In genomic region chr3:64541803-64542202, GRCh38 we compare ENCODE assay signal across 33 cellular contexts.
"Had no signal": no experiment of that assay in that cellular context is flagged by ENCODE, and none has a peak within 500 bp of the region (broad histone marks: within the 10 kb centered on the region; RNA-seq: fewer than 3 reads in every experiment).

No MANE protein-coding gene starts in this region.

- ATAC-seq: activated CD8-positive, alpha-beta memory T cell treated with anti-CD3 and anti-CD28 coated beads, Interleukin-2, amount 10 ng/mL, durations not matched to agents 7 days and 5 days; activated naive CD8-positive, alpha-beta T cell treated with anti-CD3 and anti-CD28 coated beads, Interleukin-2, amount 50 U/mL, for 24 hours; Panc1 had no signal

- H3K27me3 ChIP-seq: MG63 had no signal

- H3K36me3 ChIP-seq: MG63, WERI-Rb-1 had no signal

- H3K9me3 ChIP-seq: MG63 had no signal

- DNase-seq: activated CD4-positive, alpha-beta memory T cell treated with anti-CD3 and anti-CD28 coated beads, Interleukin-2, amount 10 ng/mL, durations not matched to agents 7 days and 5 days; activated CD4-positive, alpha-beta T cell treated with anti-CD3 and anti-CD28 coated beads for 1 hour; activated CD4-positive, alpha-beta T cell treated with anti-CD3 and anti-CD28 coated beads for 48 hours; activated CD4-positive, CD25-positive, alpha-beta regulatory T cell; activated CD8-positive, alpha-beta memory T cell treated with anti-CD3 and anti-CD28 coated beads for 24 hours; activated CD8-positive, alpha-beta memory T cell treated with anti-CD3 and anti-CD28 coated beads, Interleukin-2, amount 10 ng/mL, durations not matched to agents 7 days and 5 days; activated CD8-positive, alpha-beta memory T cell treated with anti-CD3 and anti-CD28 coated beads, Interleukin-2, amount 50 U/mL, for 48 hours; activated effector memory CD4-positive, alpha-beta T cell treated with Interleukin-2 at 50 U/mL for 16 hours; activated naive CD4-positive, alpha-beta T cell treated with anti-CD3 and anti-CD28 coated beads, Interleukin-2, amount 10 ng/mL, durations not matched to agents 7 days and 5 days; activated naive CD8-positive, alpha-beta T cell treated with anti-CD3 and anti-CD28 coated beads, Interleukin-2, amount 50 U/mL, for 24 hours; activated T-cell treated with anti-CD3 and anti-CD28 coated beads, Interleukin-2, amount 50 U/mL, for 48 hours; amniotic stem cell; aorta; caudate nucleus; cerebellar nuclear complex; Kasumi-1; MG63; NCI-H1048; NCI-H1105 treated with DMSO at 0.1 percent for 48 hours; NCI-H1436; NCI-H1694; NCI-H1930; NCI-H2081 treated with DMSO at 0.1 percent for 48 hours; NCI-H345; NCI-H524 treated with DMSO at 0.1 percent for 48 hours; RPMI8226; SIG-M5; SW 1271; T-helper 1 cell; T-helper 2 cell; T-helper 9 cell; WERI-Rb-1 had no signal

- H3K27ac ChIP-seq: WERI-Rb-1 had no signal

- H3K4me3 ChIP-seq: MG63 had no signal
